13 cellular contexts compared by ENCODE assay signal in genomic region chr22:30047364-30047738, GRCh38. TPM values are rescaled to one million over a fixed set of nuclear protein-coding genes. Genes with fewer than 3 reads are reported as not detected.
A peak's percentile ranks its signal among the peaks of the same experiment; 100 is the strongest.
DNase-seq lines count a peak whose midpoint lies in the region; ATAC-seq, FAIRE-seq and TF ChIP-seq lines count a peak whose summit lies in the region.
"Had no signal": no experiment of that assay in that cellular context is flagged by ENCODE, and none has a peak within 500 bp of the region (broad histone marks: within the 10 kb centered on the region; RNA-seq: fewer than 3 reads in every experiment).

No MANE protein-coding gene starts in this region.

- no TSS peak for BruUV-seq in HepG2 (replicated peaks; lab: Mats Ljungman, UMichigan)

- H3K27me3 ChIP-seq in DND-41 (ENCODE audit: insufficient read depth, low read length, poor library complexity) (no peaks in the 10 kb centered on the region), Karpas-422 (ENCODE audit: low read length) (no peaks in the 10 kb centered on the region), HepG2 (ENCODE audit: control insufficient read depth in 1 of 2, insufficient read depth in 2 of 2, low read length in 2 of 2) (peaks cover 3 to 10% of the 10 kb centered on the region in 2 experiments; a peak in 3 of 5 replicates), esophagus muscularis mucosa (peaks cover 0 to 6% (median 0%) of the 10 kb centered on the region in 4 donors)

- WGBS in HepG2 (ENCODE audit: low lambda C conversion rate) = 53% methylated on average over 2 of the region's 3 CpGs
- 46% methylated on average over 3 of the region's 3 CpGs for WGBS in esophagus muscularis mucosa

- H3K9me3 ChIP-seq in DND-41 (ENCODE audit: insufficient read depth, low read length, severe bottlenecking) (no peaks in the 10 kb centered on the region), Karpas-422 (ENCODE audit: low read length) (no peaks in the 10 kb centered on the region), HepG2 (ENCODE audit: low read length) (no peaks in the 10 kb centered on the region), esophagus muscularis mucosa (no peaks in the 10 kb centered on the region)

- TF ChIP-seq RAD21 in HepG2 (CRISPR knock-in tag; IDR thresholded peaks at IDR 0.05) = no peak

- peak; percentile 87 for DNase-seq in DND-41
- peak; percentile 51 for DNase-seq in Karpas-422
- DNase-seq in activated CD4-positive, alpha-beta memory T cell treated with anti-CD3 and anti-CD28 coated beads for 36 hours = peak; percentile 14
- DNase-seq in HepG2 (ENCODE audit: low spot score) = no peak
- DNase-seq in chondrocyte (ENCODE audit: low spot score) = no peak
- no peak for DNase-seq in NCI-H226
- DNase-seq in esophagus muscularis mucosa (ENCODE audit: extremely low spot score) = no peak

- H3K36me3 Mint-ChIP-seq in activated CD4-positive, alpha-beta memory T cell treated with anti-CD3 and anti-CD28 coated beads for 36 hours = no peaks in the 10 kb centered on the region
- no peaks in the 10 kb centered on the region for H3K36me3 Mint-ChIP-seq in chondrocyte (ENCODE audit: low read depth)

- no peaks in the 10 kb centered on the region for H4K20me1 ChIP-seq in DND-41 (ENCODE audit: insufficient read depth, low read length)
- no peaks in the 10 kb centered on the region for H4K20me1 ChIP-seq in Karpas-422 (ENCODE audit: insufficient read depth, low read depth, low read length)
- H4K20me1 ChIP-seq in HepG2 (ENCODE audit: insufficient read depth, low read length) = no peaks in the 10 kb centered on the region

- intact Hi-C loops in activated CD4-positive, alpha-beta memory T cell treated with anti-CD3 and anti-CD28 coated beads for 36 hours (cut with micrococcal nuclease) = no loop called here
- intact Hi-C loops in HepG2 (cut with micrococcal nuclease; ENCODE audit: unreplicated experiment) = no loop called here
- intact Hi-C loops in esophagus muscularis mucosa (cut with DNase I) = no loop called here

- POLR2A ChIA-PET in activated CD4-positive, alpha-beta memory T cell treated with anti-CD3 and anti-CD28 coated beads for 36 hours (lab: Charles Lee) = no interaction called here
- POLR2A ChIA-PET in HepG2 (lab: Yijun Ruan, JAX) = interaction anchor here (0.9 kb wide), 1 partner anchor 9 kb away, joined by 3 read pairs; no protein-coding TSS in a partner anchor

- H3K36me3 ChIP-seq in DND-41 (ENCODE audit: insufficient read depth, low read length) (no peaks in the 10 kb centered on the region), Karpas-422 (ENCODE audit: insufficient read depth, low read length) (no peaks in the 10 kb centered on the region), HepG2 (replicated peaks in 1 of 2; ENCODE audit: control insufficient read depth in 1 of 2, insufficient read depth in 2 of 2, low read length in 2 of 2) (no peaks in the 10 kb centered on the region), esophagus muscularis mucosa (no peaks in the 10 kb centered on the region)

- ATAC-seq in DND-41 (ENCODE audit: insufficient read depth, low read depth) = peak; percentile 100
- ATAC-seq in HepG2 = peak; percentile 72
- ATAC-seq in GM18909 (IDR thresholded peaks at IDR 0.05; ENCODE audit: poor library complexity, unreplicated experiment) = no peak

- H3K4me1 Mint-ChIP-seq in activated CD4-positive, alpha-beta memory T cell treated with anti-CD3 and anti-CD28 coated beads for 36 hours (ENCODE audit: low read depth) = peaks cover 10% of the 10 kb centered on the region
- peaks cover 21% of the 10 kb centered on the region for H3K4me1 Mint-ChIP-seq in chondrocyte (ENCODE audit: low read depth)

- no peak overlapping the region for H3K27ac Mint-ChIP-seq in activated CD4-positive, alpha-beta memory T cell treated with anti-CD3 and anti-CD28 coated beads for 36 hours
- H3K27ac Mint-ChIP-seq in chondrocyte (ENCODE audit: unreplicated experiment) = no peak overlapping the region

- no peak for TF ChIP-seq EP300 in HepG2 (IDR thresholded peaks at IDR 0.05; ENCODE audit: low read depth in 2 of 2, low read length in 2 of 2)
- no peak for TF ChIP-seq EP300 in HepG2 (CRISPR knock-in tag; IDR thresholded peaks at IDR 0.05; ENCODE audit: borderline replicate concordance)
- TF ChIP-seq EP300 in esophagus muscularis mucosa (IDR thresholded peaks at IDR 0.05) = no peak

- TF ChIP-seq CTCF in DND-41 (IDR thresholded peaks at IDR 0.05; ENCODE audit: borderline replicate concordance, extremely low read depth, low read length, poor library complexity, severe bottlenecking) = peak; percentile 77
- peak; percentile 31; the same call in 1 of the 2 replicates for TF ChIP-seq CTCF in HepG2 (CRISPR knock-in tag; IDR thresholded peaks at IDR 0.05)
- no peak for TF ChIP-seq CTCF in chondrocyte (IDR thresholded peaks at IDR 0.05)
- no peak for TF ChIP-seq CTCF in esophagus muscularis mucosa (IDR thresholded peaks at IDR 0.05)

- CTCF ChIA-PET in activated CD4-positive, alpha-beta memory T cell treated with anti-CD3 and anti-CD28 coated beads for 36 hours (lab: Charles Lee) = interaction anchor here (1.1 kb wide), 1 partner anchor 41 kb away, joined by 5 read pairs; no protein-coding TSS in a partner anchor
- CTCF ChIA-PET in HepG2 (lab: Yijun Ruan, JAX; ENCODE audit: low intra/inter-chr PET ratio, low total read pairs) = no interaction called here

- no peaks in the 10 kb centered on the region for H3K79me2 ChIP-seq in DND-41 (ENCODE audit: insufficient read depth, low read length)
- H3K79me2 ChIP-seq in Karpas-422 (ENCODE audit: low read length) = no peaks in the 10 kb centered on the region
- no peaks in the 10 kb centered on the region for H3K79me2 ChIP-seq in HepG2 (ENCODE audit: insufficient read depth, low read length)

- H3K27me3 Mint-ChIP-seq in activated CD4-positive, alpha-beta memory T cell treated with anti-CD3 and anti-CD28 coated beads for 36 hours = no peaks in the 10 kb centered on the region
- H3K27me3 Mint-ChIP-seq in chondrocyte (ENCODE audit: low read depth) = no peaks in the 10 kb centered on the region

- H3K4me3 ChIP-seq in DND-41 (ENCODE audit: low read depth in 1 of 2, low read length in 2 of 2) (peak overlapping the region in 1 of 2 experiments; percentile 50; a peak in 2 of 4 replicates), Karpas-422 (ENCODE audit: low read length) (no peak overlapping the region), HepG2 (replicated peaks in 1 of 3; ENCODE audit: insufficient read depth in 1 of 3, low read depth in 2 of 3, low read length in 3 of 3) (no peak overlapping the region; a peak in 1 of 6 replicates), esophagus muscularis mucosa (no peak overlapping the region)
- H3K4me3 ChIP-seq: SK-N-MC had no signal

- H3K4me2 ChIP-seq in DND-41 (ENCODE audit: insufficient read depth, low read length) (peak overlapping the region; percentile 56), Karpas-422 (ENCODE audit: low read depth, low read length, poor library complexity, severe bottlenecking) (peak overlapping the region; percentile 16), HepG2 (ENCODE audit: low read depth, low read length) (peak overlapping the region; percentile 52)

- no peak for TF ChIP-seq POLR2A in HepG2 (IDR thresholded peaks at IDR 0.05; ENCODE audit: insufficient read depth in 1 of 2, low read depth in 2 of 2, low read length in 2 of 2)
- no peak for TF ChIP-seq POLR2A in esophagus muscularis mucosa (IDR thresholded peaks at IDR 0.05; ENCODE audit: low read depth)

- H3K9ac ChIP-seq in DND-41 (ENCODE audit: low read depth, low read length) (peak overlapping the region; percentile 31), Karpas-422 (ENCODE audit: low read length) (no peak overlapping the region), HepG2 (ENCODE audit: insufficient read depth, low read depth, low read length) (no peak overlapping the region)

- peak overlapping the region; percentile 86 for H3K27ac ChIP-seq in DND-41 (ENCODE audit: low read length)
- H3K27ac ChIP-seq in Karpas-422 (ENCODE audit: low read length) = no peak overlapping the region
- no peak overlapping the region for H3K27ac ChIP-seq in HepG2 (ENCODE audit: extremely low read length, insufficient read depth, low read length)
- H3K27ac ChIP-seq in esophagus muscularis mucosa (replicated peaks in 1 of 4) = no peak overlapping the region
- H3K27ac ChIP-seq: SK-N-MC had no signal

- H3K4me1 ChIP-seq in DND-41 (ENCODE audit: insufficient read depth, low read length) (peaks cover 18% of the 10 kb centered on the region), Karpas-422 (ENCODE audit: low read length) (no peaks in the 10 kb centered on the region), HepG2 (ENCODE audit: insufficient read depth, low read length) (peaks cover 15% of the 10 kb centered on the region), esophagus muscularis mucosa (no peaks in the 10 kb centered on the region)

- in situ Hi-C loops in HepG2 (cut with HindIII; ENCODE audit: extremely low pct_ligation_motif_present, low pct_unique_long_range_greater_than_20kb) = no loop called here

- H3K9me3 Mint-ChIP-seq in activated CD4-positive, alpha-beta memory T cell treated with anti-CD3 and anti-CD28 coated beads for 36 hours = no peaks in the 10 kb centered on the region
- no peaks in the 10 kb centered on the region for H3K9me3 Mint-ChIP-seq in chondrocyte (ENCODE audit: low read depth)
- H3K9me3 Mint-ChIP-seq: IgD-negative memory B cell, neural crest cell had no signal

- H2AFZ ChIP-seq in DND-41 (ENCODE audit: low read depth, low read length) = peak overlapping the region; percentile 84
- H2AFZ ChIP-seq in Karpas-422 (ENCODE audit: low read length) = no peak overlapping the region
- H2AFZ ChIP-seq in HepG2 (ENCODE audit: low read length) = no peak overlapping the region

- no peaks in the 10 kb centered on the region for H3K9me2 ChIP-seq in Karpas-422 (replicated peaks; ENCODE audit: insufficient read depth, low read length)

- no peak for FAIRE-seq in HepG2 (lab: Jason Lieb, UNC)
- FAIRE-seq: frontal cortex, H1 had no signal

- no peak overlapping the region for H3K4me3 Mint-ChIP-seq in activated CD4-positive, alpha-beta memory T cell treated with anti-CD3 and anti-CD28 coated beads for 36 hours
- no peak overlapping the region for H3K4me3 Mint-ChIP-seq in chondrocyte (ENCODE audit: unreplicated experiment)
- H3K4me3 Mint-ChIP-seq: neural crest cell had no signal

RNA-seq across cellular contexts. Expression of gene HORMAD2, which starts 32.9 kb away (rescaled TPM):
- not detected in 2 replicates for total RNA-seq in Karpas-422 (2014; rRNA removed; shearing (Covaris generic); ENCODE audit: low replicate concordance)
- not detected for total RNA-seq in activated CD4-positive, alpha-beta memory T cell treated with anti-CD3 and anti-CD28 coated beads for 36 hours
- total RNA-seq in HepG2 (2016; rRNA removed; fragmentation: Illumina TruSeq; extraction: Trizol) (not detected in 2 replicates), chondrocyte (not detected in 3 replicates), esophagus muscularis mucosa (not detected)
- not detected in 2 replicates for total RNA-seq in HepG2 (2016; cell fraction: cytosol; rRNA removed; fragmentation: Illumina TruSeq; extraction: Trizol; ENCODE audit: low read depth)
- not detected in 2 replicates for total RNA-seq in HepG2 (2016; cell fraction: insoluble cytoplasmic fraction; rRNA removed; fragmentation: Illumina TruSeq; extraction: Trizol)
- total RNA-seq in HepG2 (2016; cell fraction: membrane; rRNA removed; fragmentation: Illumina TruSeq; extraction: Trizol) = not detected in 2 replicates
- not detected in 2 replicates for total RNA-seq in HepG2 (2016; cell fraction: nucleus; rRNA removed; fragmentation: Illumina TruSeq; extraction: Trizol)
- not detected in 2 replicates for polyA plus RNA-seq in HepG2 (2011; rRNA removed)
- not detected in 2 replicates for polyA plus RNA-seq in HepG2 (2011; cell fraction: cytosol; rRNA removed)
- polyA plus RNA-seq in HepG2 (2011; cell fraction: nucleus; rRNA removed) = not detected in 2 replicates
- polyA plus RNA-seq in HepG2 (2012) = not detected in 2 replicates
- polyA plus RNA-seq in HepG2 (2016; cell fraction: cytosol; fragmentation: Illumina TruSeq; extraction: Trizol; ENCODE audit: low read depth) = not detected in 2 replicates
- not detected in 2 replicates for polyA plus RNA-seq in HepG2 (2016; cell fraction: insoluble cytoplasmic fraction; fragmentation: Illumina TruSeq; extraction: Trizol; ENCODE audit: low read depth)
- polyA plus RNA-seq in HepG2 (2016; cell fraction: membrane; fragmentation: Illumina TruSeq; extraction: Trizol; ENCODE audit: low read depth) = not detected in 2 replicates
- polyA plus RNA-seq in HepG2 (2016; cell fraction: nucleus; fragmentation: Illumina TruSeq; extraction: Trizol; ENCODE audit: insufficient read depth, low read depth) = not detected in 2 replicates
- polyA minus RNA-seq in HepG2 (2011; rRNA and poly(A)+ RNA removed; ENCODE audit: low replicate concordance) = not detected in 2 replicates
- polyA minus RNA-seq in HepG2 (2011; cell fraction: cytosol; rRNA and poly(A)+ RNA removed) = not detected in 2 replicates
- polyA minus RNA-seq in HepG2 (2011; cell fraction: nucleus; rRNA and poly(A)+ RNA removed) = not detected in 2 replicates
- total RNA-seq: H1, neural crest cell had no signal
- polyA plus RNA-seq: IgD-negative memory B cell had no signal

Comparison
In these comparisons a context has a peak if more than half of its experiments do, and no peak if none do; other contexts are left out.
1. DNase-seq: peak in DND-41 (single experiment), Karpas-422 (single experiment) and activated CD4-positive, alpha-beta memory T cell treated with anti-CD3 and anti-CD28 coated beads for 36 hours (single experiment); none in HepG2 (single experiment), chondrocyte (single experiment), NCI-H226 (single experiment) and esophagus muscularis mucosa (single experiment).
2. CTCF ChIP-seq: peak in DND-41 (single experiment) and HepG2 (single experiment); none in chondrocyte (single experiment) and esophagus muscularis mucosa (0 of 3).
3. Peak in every context shown above with its lines, with median percentiles within 50 percentile points of each other: H3K4me2 ChIP-seq.